ENCODE assay signal across 8 cellular contexts in genomic region chr21:43775795-43776430, GRCh38. TPM values are rescaled to one million over a fixed set of nuclear protein-coding genes. Genes with fewer than 3 reads are reported as not detected.
A peak's percentile ranks its signal among the peaks of the same experiment; 100 is the strongest.
DNase-seq lines count a peak whose midpoint lies in the region; ATAC-seq and TF ChIP-seq lines count a peak whose summit lies in the region.

CSTB (minus strand) TSS chr21:43776308; CDS start chr21:43776269, 39 bp downstream.

- H3K4me1 ChIP-seq in Peyer's patch: peaks cover 0 to 15% (median 4%) of the 10 kb centered on the region in 4 donors

- no peaks in the 10 kb centered on the region for H3K9me3 ChIP-seq in Peyer's patch

- no peaks in the 10 kb centered on the region for H3K9me3 Mint-ChIP-seq in activated T-helper 17 cell treated with anti-CD3 and anti-CD28 coated beads, Interleukin-2, amount 50 U/mL, for 72 hours
- no peaks in the 10 kb centered on the region for H3K9me3 Mint-ChIP-seq in natural killer cell treated with Interleukin-12 subunit alpha and Interleukin-12 subunit beta and Interleukin-15 and Interleukin-18, amount 100 ng/mL, for 72 hours

- peak; percentile 67 for ATAC-seq in GM19324 (IDR thresholded peaks at IDR 0.05; ENCODE audit: low FRiP score, unreplicated experiment)
- ATAC-seq in activated T-helper 17 cell treated with anti-CD3 and anti-CD28 coated beads, Interleukin-2, amount 50 U/mL, for 72 hours (replicated peaks): peak; percentile 80
- ATAC-seq in natural killer cell treated with Interleukin-12 subunit alpha and Interleukin-12 subunit beta and Interleukin-15 and Interleukin-18, amount 100 ng/mL, for 72 hours: peak; percentile 84 to 89
- peak; percentile 70 for ATAC-seq in stimulated activated naive CD8-positive, alpha-beta T cell treated with anti-CD3 and anti-CD28 coated beads, Interleukin-15, Interleukin-2, amounts not matched to agents 100 U/mL and 50 U/mL, for 24 hours

- peaks cover 15% of the 10 kb centered on the region for H3K4me1 Mint-ChIP-seq in activated T-helper 17 cell treated with anti-CD3 and anti-CD28 coated beads, Interleukin-2, amount 50 U/mL, for 72 hours
- peaks cover 17 to 27% of the 10 kb centered on the region in 2 donors for H3K4me1 Mint-ChIP-seq in natural killer cell treated with Interleukin-12 subunit alpha and Interleukin-12 subunit beta and Interleukin-15 and Interleukin-18, amount 100 ng/mL, for 72 hours (ENCODE audit: low read depth in 2 of 2)

- no peak for TF ChIP-seq CTCF in C4-2B (conservative IDR thresholded peaks at IDR 0.05)
- TF ChIP-seq CTCF in Peyer's patch (IDR thresholded peaks at IDR 0.05): no peak
- TF ChIP-seq CTCF in fibroblast of mammary gland (conservative IDR thresholded peaks at IDR 0.05; ENCODE audit: control insufficient read depth, insufficient read depth, low read depth, low read length): no peak

- H3K4me3 ChIP-seq in Peyer's patch: peak within 1 kb of the TSS; percentile 75 to 98 (median 92)
- peak within 1 kb of the TSS; percentile 64 for H3K4me3 ChIP-seq in fibroblast of mammary gland (ENCODE audit: control insufficient read depth, low read depth, low read length)

- peaks cover 0 to 18% (median 0%) of the 10 kb centered on the region in 3 donors for H3K36me3 ChIP-seq in Peyer's patch

- DNase-seq in HS-5 (ENCODE audit: low read depth) (peak; percentile 15), Peyer's patch (peak; percentile 89 to 93 (median 91)), fibroblast of mammary gland (ENCODE audit: low read depth) (no peak)
- DNase-seq in natural killer cell treated with Interleukin-12 subunit alpha and Interleukin-12 subunit beta and Interleukin-15 and Interleukin-18, amount 100 ng/mL, for 72 hours (ENCODE audit: low spot score): peak; percentile 91
- peak; percentile 89 for DNase-seq in stimulated activated naive CD8-positive, alpha-beta T cell treated with anti-CD3 and anti-CD28 coated beads, Interleukin-15, Interleukin-2, amounts not matched to agents 100 U/mL and 50 U/mL, for 24 hours

- peak within 1 kb of the TSS; percentile 90 for H3K4me3 Mint-ChIP-seq in activated T-helper 17 cell treated with anti-CD3 and anti-CD28 coated beads, Interleukin-2, amount 50 U/mL, for 72 hours
- H3K4me3 Mint-ChIP-seq in natural killer cell treated with Interleukin-12 subunit alpha and Interleukin-12 subunit beta and Interleukin-15 and Interleukin-18, amount 100 ng/mL, for 72 hours: peak within 1 kb of the TSS; percentile 90

- H3K27me3 ChIP-seq in Peyer's patch: no peaks in the 10 kb centered on the region

- no peaks in the 10 kb centered on the region for H3K27me3 Mint-ChIP-seq in activated T-helper 17 cell treated with anti-CD3 and anti-CD28 coated beads, Interleukin-2, amount 50 U/mL, for 72 hours
- no peaks in the 10 kb centered on the region for H3K27me3 Mint-ChIP-seq in natural killer cell treated with Interleukin-12 subunit alpha and Interleukin-12 subunit beta and Interleukin-15 and Interleukin-18, amount 100 ng/mL, for 72 hours

- peak within 1 kb of the TSS; percentile 83 for H3K27ac Mint-ChIP-seq in activated T-helper 17 cell treated with anti-CD3 and anti-CD28 coated beads, Interleukin-2, amount 50 U/mL, for 72 hours
- peak within 1 kb of the TSS; percentile 54 for H3K27ac Mint-ChIP-seq in natural killer cell treated with Interleukin-12 subunit alpha and Interleukin-12 subunit beta and Interleukin-15 and Interleukin-18, amount 100 ng/mL, for 72 hours

- peak; percentile 65 to 70 for TF ChIP-seq POLR2A in Peyer's patch (IDR thresholded peaks at IDR 0.05)

- H3K36me3 Mint-ChIP-seq in activated T-helper 17 cell treated with anti-CD3 and anti-CD28 coated beads, Interleukin-2, amount 50 U/mL, for 72 hours (ENCODE audit: low read depth): peaks cover 27% of the 10 kb centered on the region
- no peaks in the 10 kb centered on the region for H3K36me3 Mint-ChIP-seq in natural killer cell treated with Interleukin-12 subunit alpha and Interleukin-12 subunit beta and Interleukin-15 and Interleukin-18, amount 100 ng/mL, for 72 hours

- H3K27ac ChIP-seq in C4-2B (peak within 1 kb of the TSS; percentile 88), Peyer's patch (peak within 1 kb of the TSS; percentile 91 to 97 (median 94))

RNA-seq across cellular contexts. Expression of gene CSTB, which starts in this region (rescaled TPM):
- total RNA-seq in Peyer's patch: 10 to 100 TPM in 3 of 4 donors, 1 to 10 TPM in 1; 7.4 to 16.1 (median 13.3) TPM
- 10 to 100 TPM; 32.5 to 33.6 TPM for total RNA-seq in activated T-helper 17 cell treated with anti-CD3 and anti-CD28 coated beads, Interleukin-2, amount 50 U/mL, for 72 hours
- total RNA-seq in natural killer cell treated with Interleukin-12 subunit alpha and Interleukin-12 subunit beta and Interleukin-15 and Interleukin-18, amount 100 ng/mL, for 72 hours: 10 to 100 TPM; 15.3 to 15.4 TPM
